Comparison of ENCODE assay signal across 14 cellular contexts in the genomic region with DNA sequence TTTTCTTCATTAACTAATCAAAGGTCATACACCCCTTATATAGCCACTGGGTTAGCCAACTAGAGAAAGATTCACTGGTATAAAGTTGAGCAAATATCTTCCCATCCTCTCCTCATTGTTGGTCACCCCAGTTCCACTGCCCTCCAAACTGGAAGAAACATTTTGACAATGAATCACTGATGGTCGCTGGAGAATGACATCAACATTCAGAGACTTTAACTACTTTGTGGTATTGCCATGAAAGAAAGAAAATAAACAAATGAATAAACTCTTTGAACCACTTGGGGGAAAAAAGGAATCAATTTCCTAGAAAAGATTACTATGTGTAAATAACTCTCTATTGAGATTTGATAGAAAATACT. TPM values are rescaled to one million over a fixed set of nuclear protein-coding genes. Genes with fewer than 3 reads are reported as not detected.
DNase-seq lines count a peak whose midpoint lies in the region; ATAC-seq and TF ChIP-seq lines count a peak whose summit lies in the region.
"Had no signal": no experiment of that assay in that cellular context is flagged by ENCODE, and none has a peak within 500 bp of the region (broad histone marks: within the 10 kb centered on the region; RNA-seq: fewer than 3 reads in every experiment).

No MANE protein-coding gene starts in this region.

- peaks cover 13% of the 10 kb centered on the region for H4K20me1 ChIP-seq in Loucy (ENCODE audit: insufficient read depth, low read length, poor library complexity, severe bottlenecking)
- no peaks in the 10 kb centered on the region for H4K20me1 ChIP-seq in mammary epithelial cell (ENCODE audit: insufficient read depth, low read length)

- peak overlapping the region; percentile 9 for H3K9ac ChIP-seq in Loucy (ENCODE audit: low read depth, low read length, poor library complexity, severe bottlenecking)
- H3K9ac ChIP-seq in mammary epithelial cell (ENCODE audit: insufficient read depth, low read length) = no peak overlapping the region
- no peak overlapping the region for H3K9ac ChIP-seq in mesendoderm (ENCODE audit: low read length)

- H3K27ac ChIP-seq in mammary epithelial cell (ENCODE audit: insufficient read depth, low read depth, low read length) (peak overlapping the region; percentile 4), mesendoderm (ENCODE audit: low read depth, low read length) (no peak overlapping the region)
- H3K27ac ChIP-seq: C4-2B, epithelial cell of prostate had no signal

- no peak overlapping the region for H2BK120ac ChIP-seq in mesendoderm (ENCODE audit: low read depth, low read length)

- no peak overlapping the region for H3K56ac ChIP-seq in mesendoderm (ENCODE audit: low read length)

- no peak overlapping the region for H3K4me3 Mint-ChIP-seq in activated CD4-positive, alpha-beta T cell treated with anti-CD3 and anti-CD28 coated beads for 36 hours
- H3K4me3 Mint-ChIP-seq: activated CD4-positive, alpha-beta T cell treated with anti-CD3 and anti-CD28 coated beads, Interleukin-2, amount 10 ng/mL, durations not matched to agents 7 days and 5 days; T-helper 17 cell had no signal

- H3K4me3 ChIP-seq in Loucy (ENCODE audit: low read length, poor library complexity, severe bottlenecking) (no peak overlapping the region), mammary epithelial cell (replicated peaks in 1 of 3; ENCODE audit: insufficient read depth in 1 of 3, low read depth in 2 of 3, low read length in 3 of 3) (no peak overlapping the region), mesendoderm (ENCODE audit: low read length) (no peak overlapping the region)

- H3K4ac ChIP-seq in mesendoderm (ENCODE audit: low read depth, low read length) = no peak overlapping the region

- no peak overlapping the region for H4K8ac ChIP-seq in mesendoderm (ENCODE audit: low read depth, low read length)

- no peak overlapping the region for H4K5ac ChIP-seq in mesendoderm (ENCODE audit: low read length)

- H3F3A ChIP-seq in Loucy (ENCODE audit: low read depth) = peaks cover 13% of the 10 kb centered on the region

- H3K27ac Mint-ChIP-seq in activated CD4-positive, alpha-beta T cell treated with anti-CD3 and anti-CD28 coated beads for 36 hours = no peak overlapping the region
- H3K27ac Mint-ChIP-seq: activated CD4-positive, alpha-beta T cell treated with anti-CD3 and anti-CD28 coated beads, Interleukin-2, amount 10 ng/mL, durations not matched to agents 7 days and 5 days; T-helper 17 cell had no signal

- H2AK5ac ChIP-seq in mesendoderm (ENCODE audit: low read length) = no peak overlapping the region

- H3K79me2 ChIP-seq in Loucy (ENCODE audit: insufficient read depth, low read length) (peaks cover 69% of the 10 kb centered on the region), mammary epithelial cell (ENCODE audit: insufficient read depth, low read length) (peaks cover 87% of the 10 kb centered on the region), mesendoderm (ENCODE audit: control insufficient read depth, insufficient read depth, low read length) (peaks cover 12% of the 10 kb centered on the region)

- H3K4me1 Mint-ChIP-seq in activated CD4-positive, alpha-beta T cell treated with anti-CD3 and anti-CD28 coated beads for 36 hours = peaks cover 36% of the 10 kb centered on the region

- no peak overlapping the region for H2BK15ac ChIP-seq in mesendoderm (replicated peaks; ENCODE audit: low read depth)

- peaks cover 14% of the 10 kb centered on the region for H3K36me3 Mint-ChIP-seq in activated CD4-positive, alpha-beta T cell treated with anti-CD3 and anti-CD28 coated beads for 36 hours (ENCODE audit: low read depth)

- dilution Hi-C loops in mammary epithelial cell (cut with HindIII; ENCODE audit: low sequenced_read_pairs) = no loop called here

- H3K4me2 ChIP-seq in Loucy (ENCODE audit: low read depth, low read length, poor library complexity, severe bottlenecking) (peak overlapping the region; percentile 55), mammary epithelial cell (ENCODE audit: insufficient read depth, low read depth, low read length) (no peak overlapping the region), mesendoderm (ENCODE audit: low read length) (no peak overlapping the region)

- no peak overlapping the region for H3K23ac ChIP-seq in mesendoderm (ENCODE audit: low read length)

- no peak for TF ChIP-seq CTCF in Loucy (conservative IDR thresholded peaks at IDR 0.05; ENCODE audit: low read length)
- no peak for TF ChIP-seq CTCF in mammary epithelial cell (conservative IDR thresholded peaks at IDR 0.05 in 1 of 2, IDR thresholded peaks at IDR 0.05 in 1 of 2; ENCODE audit: extremely low read depth in 1 of 2, insufficient read depth in 1 of 2, low read depth in 1 of 2, low read length in 2 of 2)

- ATAC-seq in GM19035 (IDR thresholded peaks at IDR 0.05; ENCODE audit: unreplicated experiment) = no peak
- no peak for ATAC-seq in activated CD4-positive, alpha-beta T cell treated with anti-CD3 and anti-CD28 coated beads for 36 hours
- no peak for ATAC-seq in HG03457 (IDR thresholded peaks at IDR 0.05; ENCODE audit: unreplicated experiment)
- ATAC-seq: T-helper 17 cell had no signal

- BruUV-seq in mammary epithelial cell (replicated peaks; lab: Mats Ljungman, UMichigan) = no TSS peak

- H3K79me1 ChIP-seq in mesendoderm (ENCODE audit: low read length) = peaks cover 6% of the 10 kb centered on the region

- H3K18ac ChIP-seq in mesendoderm (ENCODE audit: low read length) = no peak overlapping the region

- no peaks in the 10 kb centered on the region for H3K27me3 ChIP-seq in Loucy (ENCODE audit: insufficient read depth, low read length, poor library complexity, severe bottlenecking)
- H3K27me3 ChIP-seq in mammary epithelial cell (ENCODE audit: insufficient read depth, low read length) = no peaks in the 10 kb centered on the region
- no peaks in the 10 kb centered on the region for H3K27me3 ChIP-seq in mesendoderm (ENCODE audit: insufficient read depth, low read length, poor library complexity)

- H3K9me3 ChIP-seq in Loucy (ENCODE audit: insufficient read depth, low read depth, low read length) (no peaks in the 10 kb centered on the region), mammary epithelial cell (replicated peaks; ENCODE audit: insufficient read depth, low read length) (no peaks in the 10 kb centered on the region)

- POLR2A ChIA-PET in activated CD4-positive, alpha-beta T cell treated with anti-CD3 and anti-CD28 coated beads for 36 hours (lab: Charles Lee) = no interaction called here

- peak; percentile 84 for DNase-seq in ELR (ENCODE audit: low read depth)
- peak; percentile 34 for DNase-seq in mammary epithelial cell
- peak; percentile 57 for DNase-seq in mesendoderm
- no peak for DNase-seq in activated CD4-positive, alpha-beta T cell treated with anti-CD3 and anti-CD28 coated beads for 36 hours
- DNase-seq in epidermal melanocyte (ENCODE audit: insufficient read length, low spot score) = no peak
- DNase-seq: activated CD4-positive, alpha-beta T cell treated with anti-CD3 and anti-CD28 coated beads, Interleukin-2, amount 10 ng/mL, durations not matched to agents 7 days and 5 days; stimulated activated CD4-positive, alpha-beta T cell treated with anti-CD3 and anti-CD28 coated beads, Interleukin-4, amount 100 ng/mL, for 24 hours; stimulated activated naive CD4-positive, alpha-beta T cell; T-helper 17 cell had no signal

- no peaks in the 10 kb centered on the region for H3K9me3 Mint-ChIP-seq in activated CD4-positive, alpha-beta T cell treated with anti-CD3 and anti-CD28 coated beads for 36 hours (ENCODE audit: low read depth)
- H3K9me3 Mint-ChIP-seq: activated CD4-positive, alpha-beta T cell treated with anti-CD3 and anti-CD28 coated beads, Interleukin-2, amount 10 ng/mL, durations not matched to agents 7 days and 5 days had no signal

- H3K27me3 Mint-ChIP-seq in activated CD4-positive, alpha-beta T cell treated with anti-CD3 and anti-CD28 coated beads for 36 hours = no peaks in the 10 kb centered on the region
- H3K27me3 Mint-ChIP-seq: activated CD4-positive, alpha-beta T cell treated with anti-CD3 and anti-CD28 coated beads, Interleukin-2, amount 10 ng/mL, durations not matched to agents 7 days and 5 days; T-helper 17 cell had no signal

- CTCF ChIA-PET in mammary epithelial cell (lab: Charles Lee; ENCODE audit: low non-redundant PET) = no interaction called here
- CTCF ChIA-PET in activated CD4-positive, alpha-beta T cell treated with anti-CD3 and anti-CD28 coated beads for 36 hours (lab: Charles Lee) = interaction anchor here (1.0 kb wide), 1 partner anchor 8 kb away, joined by 3 read pairs; no protein-coding TSS in a partner anchor

- H3K9me2 ChIP-seq in Loucy (replicated peaks; ENCODE audit: low read depth, low read length) = no peaks in the 10 kb centered on the region

- no peak overlapping the region for H2AFZ ChIP-seq in Loucy (ENCODE audit: low read length)
- H2AFZ ChIP-seq in mammary epithelial cell (ENCODE audit: low read depth, low read length) = no peak overlapping the region

- 42% methylated on average over 1 of the region's 1 CpG for WGBS in mammary epithelial cell (ENCODE audit: low coverage, missing lambda C conversion rate)
- WGBS in mesendoderm (ENCODE audit: extremely low coverage, insufficient coverage, low lambda C conversion rate) = no CpG with 5 or more reads among the region's 1 CpG

- H3K4me1 ChIP-seq in Loucy (ENCODE audit: insufficient read depth, low read length, poor library complexity, severe bottlenecking) (peaks cover 45% of the 10 kb centered on the region), mammary epithelial cell (ENCODE audit: insufficient read depth, low read length) (no peaks in the 10 kb centered on the region), mesendoderm (ENCODE audit: control insufficient read depth, low read depth, low read length) (peaks cover 3% of the 10 kb centered on the region)

- in situ Hi-C loops in mammary epithelial cell (cut with MboI; ENCODE audit: low sequenced_read_pairs in 2 of 2) = no loop called here

- H3K36me3 ChIP-seq in Loucy (ENCODE audit: insufficient read depth, low read length) (0 out of 2 replicates have a peak, but pooled peaks cover 4% of the 10 kb centered on the region), mammary epithelial cell (ENCODE audit: insufficient read depth, low read length) (peaks cover 4% of the 10 kb centered on the region), mesendoderm (ENCODE audit: control insufficient read depth, insufficient read depth, low read length) (no peaks in the 10 kb centered on the region)

- no peak overlapping the region for H2BK5ac ChIP-seq in mesendoderm (ENCODE audit: low read length)

- intact Hi-C loops in mammary epithelial cell (cut with micrococcal nuclease) = no loop called here
- intact Hi-C loops in activated CD4-positive, alpha-beta T cell treated with anti-CD3 and anti-CD28 coated beads for 36 hours (cut with DNase I, micrococcal nuclease) = loop anchor here in 1 of 2 experiments (5.0 kb wide), 1 partner anchor 103 kb away; no protein-coding TSS in a partner anchor

RNA-seq across cellular contexts. Expression of gene HYCC1, which starts 23.4 kb away (rescaled TPM):
- 10 to 100 TPM; 40.5 to 72.5 TPM for total RNA-seq in mammary epithelial cell
- polyA plus RNA-seq in mammary epithelial cell = 40.1 TPM
- polyA minus RNA-seq in mammary epithelial cell = 56.3 TPM
- 121 TPM for polyA plus RNA-seq in mesendoderm (2013, experiment 1 of 2)
- 119 TPM for polyA plus RNA-seq in mesendoderm (2013, experiment 2 of 2)
- total RNA-seq in activated CD4-positive, alpha-beta T cell treated with anti-CD3 and anti-CD28 coated beads for 36 hours = 10 to 100 TPM; 19.2 to 23.9 TPM

Comparison
In these comparisons a context has a peak if more than half of its experiments do, and no peak if none do; other contexts are left out.
1. DNase-seq: peak in ELR (single experiment), mammary epithelial cell (single experiment) and mesendoderm (single experiment); none in activated CD4-positive, alpha-beta T cell treated with anti-CD3 and anti-CD28 coated beads for 36 hours (single experiment) and epidermal melanocyte (single experiment).